ENCODE assay signal across 8 cellular contexts in genomic region chr10:29482591-29483421, GRCh38.
DNase-seq lines count a peak whose midpoint lies in the region; ATAC-seq and TF ChIP-seq lines count a peak whose summit lies in the region.

No MANE protein-coding gene starts in this region.

- peak; percentile 87 to 88 for ATAC-seq in natural killer cell treated with Interleukin-12 subunit alpha and Interleukin-12 subunit beta and Interleukin-15 and Interleukin-18, amount 100 ng/mL, for 72 hours
- no peak for ATAC-seq in GM18873 (IDR thresholded peaks at IDR 0.05; ENCODE audit: low FRiP score, unreplicated experiment)
- no peak for ATAC-seq in omental fat pad (ENCODE audit: low FRiP score)

- H3K27ac Mint-ChIP-seq in activated CD4-positive, alpha-beta T cell treated with anti-CD3 and anti-CD28 coated beads, Interleukin-2, amount 10 ng/mL, durations not matched to agents 7 days and 5 days, result peak overlapping the region; percentile 82
- H3K27ac Mint-ChIP-seq in natural killer cell treated with Interleukin-12 subunit alpha and Interleukin-12 subunit beta and Interleukin-15 and Interleukin-18, amount 100 ng/mL, for 72 hours, result peak overlapping the region; percentile 38 to 78

- CTCF ChIA-PET in activated CD4-positive, alpha-beta T cell treated with anti-CD3 and anti-CD28 coated beads, Interleukin-2, amount 10 ng/mL, durations not matched to agents 7 days and 5 days (lab: Charles Lee), result interaction anchor here (1.1 kb wide), 1 partner anchor 15 kb away, joined by 3 read pairs; no protein-coding TSS in a partner anchor

- peak overlapping the region; percentile 35 for H3K4me3 Mint-ChIP-seq in activated CD4-positive, alpha-beta T cell treated with anti-CD3 and anti-CD28 coated beads, Interleukin-2, amount 10 ng/mL, durations not matched to agents 7 days and 5 days
- H3K4me3 Mint-ChIP-seq in natural killer cell treated with Interleukin-12 subunit alpha and Interleukin-12 subunit beta and Interleukin-15 and Interleukin-18, amount 100 ng/mL, for 72 hours, result peak overlapping the region; percentile 67

- H3K9me3 Mint-ChIP-seq in activated CD4-positive, alpha-beta T cell treated with anti-CD3 and anti-CD28 coated beads, Interleukin-2, amount 10 ng/mL, durations not matched to agents 7 days and 5 days, result no peaks in the 10 kb centered on the region
- H3K9me3 Mint-ChIP-seq in natural killer cell treated with Interleukin-12 subunit alpha and Interleukin-12 subunit beta and Interleukin-15 and Interleukin-18, amount 100 ng/mL, for 72 hours, result no peaks in the 10 kb centered on the region

- TF ChIP-seq CTCF in choroid plexus epithelial cell (conservative IDR thresholded peaks at IDR 0.05; ENCODE audit: low read depth, low read length), result peak; percentile 10
- no peak for TF ChIP-seq CTCF in omental fat pad (IDR thresholded peaks at IDR 0.05)

- no peak overlapping the region for H3K4me3 ChIP-seq in choroid plexus epithelial cell (ENCODE audit: low read depth, low read length)

- DNase-seq in activated CD4-positive, alpha-beta T cell treated with anti-CD3 and anti-CD28 coated beads, Interleukin-2, amount 10 ng/mL, durations not matched to agents 7 days and 5 days, result peak; percentile 22
- DNase-seq in activated CD4-positive, alpha-beta T cell treated with anti-CD3 and anti-CD28 coated beads for 1 hour, result no peak
- DNase-seq in NCI-H82 treated with DMSO at 0.1 percent for 48 hours (lab: John Stamatoyannopoulos, UW; ENCODE audit: unreplicated experiment) (peak; percentile 17), choroid plexus epithelial cell (ENCODE audit: low read depth) (peak; percentile 89), omental fat pad (ENCODE audit: low spot score) (no peak), GF-D8 (lab: John Stamatoyannopoulos, UW) (no peak)
- no peak for DNase-seq in natural killer cell treated with Interleukin-12 subunit alpha and Interleukin-12 subunit beta and Interleukin-15 and Interleukin-18, amount 100 ng/mL, for 72 hours (ENCODE audit: low spot score)

- H3K4me1 Mint-ChIP-seq in activated CD4-positive, alpha-beta T cell treated with anti-CD3 and anti-CD28 coated beads, Interleukin-2, amount 10 ng/mL, durations not matched to agents 7 days and 5 days, result peaks cover 44% of the 10 kb centered on the region
- H3K4me1 Mint-ChIP-seq in natural killer cell treated with Interleukin-12 subunit alpha and Interleukin-12 subunit beta and Interleukin-15 and Interleukin-18, amount 100 ng/mL, for 72 hours (ENCODE audit: low read depth in 2 of 2), result peaks cover 23 to 32% of the 10 kb centered on the region in 2 donors

- POLR2A ChIA-PET in activated CD4-positive, alpha-beta T cell treated with anti-CD3 and anti-CD28 coated beads, Interleukin-2, amount 10 ng/mL, durations not matched to agents 7 days and 5 days (lab: Charles Lee), result interaction anchor here (0.6 kb wide), 1 partner anchor 16 kb away, joined by 3 read pairs; no protein-coding TSS in a partner anchor

- H3K36me3 Mint-ChIP-seq in activated CD4-positive, alpha-beta T cell treated with anti-CD3 and anti-CD28 coated beads, Interleukin-2, amount 10 ng/mL, durations not matched to agents 7 days and 5 days (ENCODE audit: low read depth), result peaks cover 26% of the 10 kb centered on the region
- H3K36me3 Mint-ChIP-seq in natural killer cell treated with Interleukin-12 subunit alpha and Interleukin-12 subunit beta and Interleukin-15 and Interleukin-18, amount 100 ng/mL, for 72 hours, result peaks cover 5% of the 10 kb centered on the region

- no peaks in the 10 kb centered on the region for H3K27me3 Mint-ChIP-seq in activated CD4-positive, alpha-beta T cell treated with anti-CD3 and anti-CD28 coated beads, Interleukin-2, amount 10 ng/mL, durations not matched to agents 7 days and 5 days
- H3K27me3 Mint-ChIP-seq in natural killer cell treated with Interleukin-12 subunit alpha and Interleukin-12 subunit beta and Interleukin-15 and Interleukin-18, amount 100 ng/mL, for 72 hours, result no peaks in the 10 kb centered on the region

Comparison
In these comparisons a context has a peak if more than half of its experiments do, and no peak if none do; other contexts are left out.
1. DNase-seq: peak in activated CD4-positive, alpha-beta T cell treated with anti-CD3 and anti-CD28 coated beads, Interleukin-2, amount 10 ng/mL, durations not matched to agents 7 days and 5 days (single experiment), NCI-H82 treated with DMSO at 0.1 percent for 48 hours (single experiment) and choroid plexus epithelial cell (single experiment); none in activated CD4-positive, alpha-beta T cell treated with anti-CD3 and anti-CD28 coated beads for 1 hour (single experiment), natural killer cell treated with Interleukin-12 subunit alpha and Interleukin-12 subunit beta and Interleukin-15 and Interleukin-18, amount 100 ng/mL, for 72 hours (single experiment), omental fat pad (single experiment) and GF-D8 (single experiment).
2. ATAC-seq: peak in natural killer cell treated with Interleukin-12 subunit alpha and Interleukin-12 subunit beta and Interleukin-15 and Interleukin-18, amount 100 ng/mL, for 72 hours (2 of 2); none in GM18873 (single experiment) and omental fat pad (single experiment).